Comparison of ENCODE assay signal across 9 cellular contexts in genomic region chr19:48624791-48625723, GRCh38. TPM values are rescaled to one million over a fixed set of nuclear protein-coding genes. Genes with fewer than 3 reads are reported as not detected.
DNase-seq lines count a peak whose midpoint lies in the region; ATAC-seq and TF ChIP-seq lines count a peak whose summit lies in the region.
"Had no signal": no experiment of that assay in that cellular context is flagged by ENCODE, and none has a peak within 500 bp of the region (broad histone marks: within the 10 kb centered on the region; RNA-seq: fewer than 3 reads in every experiment).

No MANE protein-coding gene starts in this region.

- TF ChIP-seq EP300 in transverse colon (IDR thresholded peaks at IDR 0.05; ENCODE audit: low read depth): no peak

- H3K36me3 Mint-ChIP-seq in activated naive CD4-positive, alpha-beta T cell treated with anti-CD3 and anti-CD28 coated beads, Interleukin-2, amount 10 ng/mL, durations not matched to agents 7 days and 5 days: peaks cover 29% of the 10 kb centered on the region

- H3K4me1 ChIP-seq in right lobe of liver (peaks cover 0 to 40% (median 11%) of the 10 kb centered on the region in 4 donors), transverse colon (peaks cover 16 to 63% (median 51%) of the 10 kb centered on the region in 4 donors)

- peak overlapping the region; percentile 96 for H3K27ac ChIP-seq in angular gyrus (ENCODE audit: low read depth, low read length)
- H3K27ac ChIP-seq in right lobe of liver: peak overlapping the region in 1 of 3 donors; percentile 47
- peak overlapping the region; percentile 83 to 94 (median 92) for H3K27ac ChIP-seq in transverse colon

- intact Hi-C loops in right lobe of liver (cut with DNase I): no loop called here
- intact Hi-C loops in transverse colon (cut with DNase I; ENCODE audit: low total_unique reads): no loop called here

- CTCF ChIA-PET in activated naive CD4-positive, alpha-beta T cell treated with anti-CD3 and anti-CD28 coated beads, Interleukin-2, amount 10 ng/mL, durations not matched to agents 7 days and 5 days (lab: Charles Lee): no interaction called here

- peak overlapping the region; percentile 80 for H3K4me3 Mint-ChIP-seq in activated naive CD4-positive, alpha-beta T cell treated with anti-CD3 and anti-CD28 coated beads, Interleukin-2, amount 10 ng/mL, durations not matched to agents 7 days and 5 days

- H3K27ac Mint-ChIP-seq in activated naive CD4-positive, alpha-beta T cell treated with anti-CD3 and anti-CD28 coated beads, Interleukin-2, amount 10 ng/mL, durations not matched to agents 7 days and 5 days: peak overlapping the region; percentile 98

- in situ Hi-C loops in transverse colon (cut with MboI; ENCODE audit: low pct_ligation_motif_present in 1 of 4, low pct_unique_long_range_greater_than_20kb in 1 of 4, low sequenced_read_pairs in 3 of 4): no loop called here

- ATAC-seq in right lobe of liver (peak; percentile 3 to 15 (median 6)), HG03378 (IDR thresholded peaks at IDR 0.05; ENCODE audit: unreplicated experiment) (no peak)

- H3K9me3 ChIP-seq in right lobe of liver (no peaks in the 10 kb centered on the region), transverse colon (no peaks in the 10 kb centered on the region)

- TF ChIP-seq CTCF in right lobe of liver (IDR thresholded peaks at IDR 0.05): no peak
- TF ChIP-seq CTCF in transverse colon (IDR thresholded peaks at IDR 0.05): no peak

- no peaks in the 10 kb centered on the region for H3K27me3 Mint-ChIP-seq in activated naive CD4-positive, alpha-beta T cell treated with anti-CD3 and anti-CD28 coated beads, Interleukin-2, amount 10 ng/mL, durations not matched to agents 7 days and 5 days

- 26% methylated on average over 18 of the region's 24 CpGs for WGBS in right lobe of liver (ENCODE audit: insufficient coverage, low coverage, low lambda C conversion rate, missing lambda C conversion rate)
- 32 to 39% methylated on average over 11 to 23 of the region's 24 CpGs for WGBS in transverse colon (ENCODE audit: low coverage in 1 of 2), 2 donors

- no peak for DNase-seq in activated naive CD4-positive, alpha-beta T cell treated with anti-CD3 and anti-CD28 coated beads, Interleukin-2, amount 10 ng/mL, durations not matched to agents 7 days and 5 days
- no peak for DNase-seq in activated naive CD4-positive, alpha-beta T cell (lab: John Stamatoyannopoulos, UW)
- DNase-seq in right lobe of liver (peak; percentile 49 to 76 (median 65)), transverse colon (peak; percentile 79), cerebellum (ENCODE audit: low spot score) (no peak), GM19240 (ENCODE audit: insufficient read length, low spot score) (no peak)

- H3K27me3 ChIP-seq in right lobe of liver (no peaks in the 10 kb centered on the region), transverse colon (no peaks in the 10 kb centered on the region)

- TF ChIP-seq POLR2A in right lobe of liver (IDR thresholded peaks at IDR 0.05): no peak
- TF ChIP-seq POLR2A in transverse colon (IDR thresholded peaks at IDR 0.05): peak; percentile 79

- peak overlapping the region; percentile 46 to 61 (median 55) for H3K4me3 ChIP-seq in right lobe of liver
- H3K4me3 ChIP-seq in transverse colon: peak overlapping the region; percentile 10 to 67 (median 41)

- no peaks in the 10 kb centered on the region for H3K9me3 Mint-ChIP-seq in activated naive CD4-positive, alpha-beta T cell treated with anti-CD3 and anti-CD28 coated beads, Interleukin-2, amount 10 ng/mL, durations not matched to agents 7 days and 5 days

- no peaks in the 10 kb centered on the region for H3K36me3 ChIP-seq in right lobe of liver
- no peaks in the 10 kb centered on the region for H3K36me3 ChIP-seq in transverse colon

- H3K4me1 Mint-ChIP-seq in activated naive CD4-positive, alpha-beta T cell treated with anti-CD3 and anti-CD28 coated beads, Interleukin-2, amount 10 ng/mL, durations not matched to agents 7 days and 5 days: peaks cover 48% of the 10 kb centered on the region

RNA-seq across cellular contexts. Expression of gene SPHK2, which starts 5.8 kb away (rescaled TPM):
- total RNA-seq in right lobe of liver (10 to 100 TPM; 11.4 to 30.1 (median 17.2) TPM), transverse colon (100 to 1,000 TPM in 1 of 4 donors, 10 to 100 TPM in 3; 41.8 to 185 (median 68.7) TPM), cerebellum (9.8 TPM)

RNA-seq across cellular contexts. Expression of gene RPL18, which starts 6.1 kb away (rescaled TPM):
- total RNA-seq in right lobe of liver (100 to 1,000 TPM; 355 to 867 (median 385) TPM), transverse colon (1,000 to 10,000 TPM; 1,394 to 2,260 (median 1,686) TPM), cerebellum (670 TPM)

RNA-seq across cellular contexts. Expression of gene FAM83E, which starts 10.2 kb away (rescaled TPM):
- total RNA-seq in right lobe of liver (under 1 TPM in 2 of 6 experiments, not detected in 4; 0.22 to 0.37 TPM), transverse colon (100 to 1,000 TPM in 3 of 4 donors, 10 to 100 TPM in 1; 97.0 to 746 (median 203) TPM), cerebellum (not detected)

RNA-seq across cellular contexts. Expression of gene DBP, which starts 12.1 kb away (rescaled TPM):
- 10 to 100 TPM in 2 of 6 experiments, 1 to 10 TPM in 4; 1.8 to 11.6 (median 3.3) TPM for total RNA-seq in right lobe of liver
- 10 to 100 TPM in 3 of 4 donors, 1 to 10 TPM in 1; 8.7 to 13.8 (median 11.6) TPM for total RNA-seq in transverse colon
- 3.2 TPM for total RNA-seq in cerebellum

RNA-seq across cellular contexts. Expression of gene SPACA4, which starts 18.5 kb away (rescaled TPM):
- not detected for total RNA-seq in right lobe of liver
- total RNA-seq in transverse colon: not detected
- total RNA-seq in cerebellum: not detected
- total RNA-seq: NCI-H460 had no signal

Comparison
In these comparisons a context has a peak if more than half of its experiments do, and no peak if none do; other contexts are left out.
1. DNase-seq: peak in right lobe of liver (3 of 3) and transverse colon (single experiment); none in activated naive CD4-positive, alpha-beta T cell treated with anti-CD3 and anti-CD28 coated beads, Interleukin-2, amount 10 ng/mL, durations not matched to agents 7 days and 5 days (single experiment), activated naive CD4-positive, alpha-beta T cell (0 of 4), cerebellum (single experiment) and GM19240 (single experiment).
2. RNA of gene FAM83E, which starts 10.2 kb away (total RNA-seq): 97.0 to 746 TPM in transverse colon; not detected in cerebellum (single experiment) and 0.22 to 0.37 TPM in right lobe of liver; every median in the first group is over 10 times any median in the second.